ENCODE assay signal across 8 cellular contexts in genomic region chr15:38699633-38700230, GRCh38.
A peak's percentile ranks its signal among the peaks of the same experiment; 100 is the strongest.
DNase-seq lines count a peak whose midpoint lies in the region; ATAC-seq and TF ChIP-seq lines count a peak whose summit lies in the region.

No MANE protein-coding gene starts in this region.

- peaks cover 43 to 52% of the 10 kb centered on the region in 2 donors for H3K4me1 Mint-ChIP-seq in effector memory CD8-positive, alpha-beta T cell (ENCODE audit: low read depth in 2 of 2)
- peaks cover 54% of the 10 kb centered on the region for H3K4me1 Mint-ChIP-seq in stimulated activated naive CD8-positive, alpha-beta T cell treated with anti-CD3 and anti-CD28 coated beads, Interleukin-15, amount 100 ng/mL, for 72 hours

- H3K27ac ChIP-seq in A673 (ENCODE audit: low read depth, low read length, poor library complexity, severe bottlenecking) = no peak overlapping the region

- peak; percentile 53 for ATAC-seq in HG03066 (IDR thresholded peaks at IDR 0.05; ENCODE audit: low read depth, unreplicated experiment)
- ATAC-seq in effector memory CD8-positive, alpha-beta T cell (replicated peaks) = peak; percentile 26
- ATAC-seq in stimulated activated naive CD8-positive, alpha-beta T cell treated with anti-CD3 and anti-CD28 coated beads, Interleukin-15, amount 100 ng/mL, for 72 hours = peak; percentile 54

- H3K27me3 Mint-ChIP-seq in effector memory CD8-positive, alpha-beta T cell = no peaks in the 10 kb centered on the region
- H3K27me3 Mint-ChIP-seq in stimulated activated naive CD8-positive, alpha-beta T cell treated with anti-CD3 and anti-CD28 coated beads, Interleukin-15, amount 100 ng/mL, for 72 hours = no peaks in the 10 kb centered on the region

- POLR2A ChIA-PET in A673 (lab: Charles Lee; ENCODE audit: low non-redundant PET) = no interaction called here

- peak; percentile 60 for DNase-seq in A673 (ENCODE audit: low spot score)
- DNase-seq in NCI-H69 (lab: John Stamatoyannopoulos, UW) = peak; percentile 73
- peak; percentile 65 to 68 for DNase-seq in activated CD4-positive, alpha-beta T cell treated with anti-CD3 and anti-CD28 coated beads, Interleukin-2, amount 50 U/mL, for 4 hours
- DNase-seq in effector memory CD8-positive, alpha-beta T cell = peak; percentile 62 to 67 (median 65)
- DNase-seq in mucosa of gallbladder (ENCODE audit: low spot score) = peak; percentile 78
- peak; percentile 67 to 76 for DNase-seq in stimulated activated naive CD8-positive, alpha-beta T cell treated with anti-CD3 and anti-CD28 coated beads, Interleukin-15, amount 100 ng/mL, for 72 hours

- peaks cover 9% of the 10 kb centered on the region for H3K27me3 ChIP-seq in A673 (replicated peaks; ENCODE audit: insufficient read depth, low read depth, low read length, poor library complexity)

- no peaks in the 10 kb centered on the region for H3K9me3 Mint-ChIP-seq in effector memory CD8-positive, alpha-beta T cell
- H3K9me3 Mint-ChIP-seq in stimulated activated naive CD8-positive, alpha-beta T cell treated with anti-CD3 and anti-CD28 coated beads, Interleukin-15, amount 100 ng/mL, for 72 hours = no peaks in the 10 kb centered on the region

- CTCF ChIA-PET in A673 (lab: Charles Lee) = interaction anchor here (0.6 to 1.5 kb wide), 9 partner anchors 9 to 703 kb away, joined by 3 to 25 read pairs (median 6); no protein-coding TSS in a partner anchor

- peaks cover 9% of the 10 kb centered on the region for H3K36me3 Mint-ChIP-seq in effector memory CD8-positive, alpha-beta T cell (ENCODE audit: insufficient read depth)

- TF ChIP-seq CTCF in A673 (conservative IDR thresholded peaks at IDR 0.05; ENCODE audit: low read depth, low read length) = peak; percentile 91
- TF ChIP-seq CTCF in GM12875 (IDR thresholded peaks at IDR 0.05; ENCODE audit: borderline replicate concordance, insufficient read depth, low read depth, low read length) = peak; percentile 81

- peak overlapping the region; percentile 18 to 52 for H3K27ac Mint-ChIP-seq in effector memory CD8-positive, alpha-beta T cell
- no peak overlapping the region for H3K27ac Mint-ChIP-seq in stimulated activated naive CD8-positive, alpha-beta T cell treated with anti-CD3 and anti-CD28 coated beads, Interleukin-15, amount 100 ng/mL, for 72 hours

- no peaks in the 10 kb centered on the region for H3K36me3 ChIP-seq in A673 (ENCODE audit: insufficient read depth, low read length, poor library complexity, severe bottlenecking)

- no TSS peak for BruUV-seq in A673 (replicated peaks; lab: Mats Ljungman, UMichigan)

- peak overlapping the region in 1 of 2 donors; percentile 46 for H3K4me3 Mint-ChIP-seq in effector memory CD8-positive, alpha-beta T cell
- no peak overlapping the region for H3K4me3 Mint-ChIP-seq in stimulated activated naive CD8-positive, alpha-beta T cell treated with anti-CD3 and anti-CD28 coated beads, Interleukin-15, amount 100 ng/mL, for 72 hours

- H3K9me3 ChIP-seq in A673 (ENCODE audit: low read depth, low read length, poor library complexity, severe bottlenecking) = no peaks in the 10 kb centered on the region

- no peak overlapping the region for H3K4me3 ChIP-seq in A673 (ENCODE audit: low read depth, low read length, poor library complexity, severe bottlenecking)
- no peak overlapping the region for H3K4me3 ChIP-seq in GM12875 (ENCODE audit: low read depth, low read length)

- no peaks in the 10 kb centered on the region for H3K4me1 ChIP-seq in A673 (ENCODE audit: insufficient read depth, low read length, poor library complexity, severe bottlenecking)

- intact Hi-C loops in A673 (cut with micrococcal nuclease; ENCODE audit: unreplicated experiment) = loop anchor here (1.0 to 10.0 kb wide), 3 partner anchors 142 to 1575 kb away; no protein-coding TSS in a partner anchor

Comparison
In these comparisons a context has a peak if more than half of its experiments do, and no peak if none do; other contexts are left out.
1. H3K27ac Mint-ChIP-seq: peak in effector memory CD8-positive, alpha-beta T cell (2 of 2); none in stimulated activated naive CD8-positive, alpha-beta T cell treated with anti-CD3 and anti-CD28 coated beads, Interleukin-15, amount 100 ng/mL, for 72 hours (0 of 2).
2. Peak in every context shown above with its lines, with median percentiles within 50 percentile points of each other: DNase-seq and ATAC-seq.